Comparison of ENCODE assay signal across 16 cellular contexts in genomic region chr9:120032639-120033038, GRCh38.
DNase-seq lines count a peak whose midpoint lies in the region; ATAC-seq and TF ChIP-seq lines count a peak whose summit lies in the region.
"Had no signal": no experiment of that assay in that cellular context is flagged by ENCODE, and none has a peak within 500 bp of the region (broad histone marks: within the 10 kb centered on the region; RNA-seq: fewer than 3 reads in every experiment).

No MANE protein-coding gene starts in this region.

- TF ChIP-seq CTCF in GM23338 (conservative IDR thresholded peaks at IDR 0.05; ENCODE audit: low read depth in 2 of 2) (peak; percentile 69 to 78), neural crest cell (conservative IDR thresholded peaks at IDR 0.05) (peak; percentile 45)

- H3K36me3 Mint-ChIP-seq in GM23338 (ENCODE audit: low read depth) = no peaks in the 10 kb centered on the region
- no peaks in the 10 kb centered on the region for H3K36me3 Mint-ChIP-seq in neural crest cell (ENCODE audit: low read depth)

- peak; percentile 43; the same call in 2 of the 3 replicates for ATAC-seq in GM23338
- no peak for ATAC-seq in GM18870 (IDR thresholded peaks at IDR 0.05; ENCODE audit: unreplicated experiment)

- H3K27me3 Mint-ChIP-seq in GM23338 (ENCODE audit: insufficient read depth, low read depth, poor library complexity) (peaks cover 9% of the 10 kb centered on the region), neural crest cell (ENCODE audit: low read depth) (peaks cover 5% of the 10 kb centered on the region)

- no peaks in the 10 kb centered on the region for H3F3A ChIP-seq in GM23338 (replicated peaks; ENCODE audit: low read depth)

- H3K4me3 Mint-ChIP-seq in GM23338 (no peak overlapping the region), neural crest cell (no peak overlapping the region)

- peaks cover 2% of the 10 kb centered on the region; the same call in 1 of the 2 replicates for H3K4me1 ChIP-seq in GM23338 (ENCODE audit: insufficient read depth)
- H3K4me1 ChIP-seq: parathyroid adenoma, tibial artery had no signal

- no peak overlapping the region for H3K27ac ChIP-seq in GM23338 (ENCODE audit: low read depth)
- H3K27ac ChIP-seq: parathyroid adenoma, tibial artery had no signal

- H3K36me3 ChIP-seq in GM23338 (ENCODE audit: insufficient read depth) = no peaks in the 10 kb centered on the region
- H3K36me3 ChIP-seq: tibial artery had no signal

- H3K79me2 ChIP-seq in GM23338 (replicated peaks; ENCODE audit: insufficient read depth) = no peaks in the 10 kb centered on the region
- H3K79me2 ChIP-seq: parathyroid adenoma had no signal

- H3K27me3 ChIP-seq in GM23338 (ENCODE audit: insufficient read depth) = no peaks in the 10 kb centered on the region
- H3K27me3 ChIP-seq: tibial artery had no signal

- H3K4me2 ChIP-seq in GM23338 = no peak overlapping the region

- 0 out of 2 replicates have a peak, but pooled peaks cover 5% of the 10 kb centered on the region for H3K9me2 ChIP-seq in GM23338 (ENCODE audit: insufficient read depth)

- H3K9me3 Mint-ChIP-seq in GM23338 = no peaks in the 10 kb centered on the region; the same call in 1 of the 3 replicates
- H3K9me3 Mint-ChIP-seq in neural crest cell = no peaks in the 10 kb centered on the region

- H3K4me1 Mint-ChIP-seq in GM23338 (peaks cover 9% of the 10 kb centered on the region; the same call in 2 of the 3 replicates), neural crest cell (peaks cover 4% of the 10 kb centered on the region)

- DNase-seq in DMS53 (lab: John Stamatoyannopoulos, UW) (peak; percentile 45), DMS53 treated with DMSO at 0.1 percent for 48 hours (lab: John Stamatoyannopoulos, UW; ENCODE audit: unreplicated experiment) (no peak), GM23338 (ENCODE audit: low spot score) (peak; percentile 56), RPMI8226 (peak; percentile 9), neural crest cell (ENCODE audit: low read depth, low spot score) (no peak), COLO829 (ENCODE audit: low spot score) (no peak)
- no peak for DNase-seq in activated CD4-positive, alpha-beta T cell treated with anti-CD3 and anti-CD28 coated beads for 4 hours
- DNase-seq: activated T-cell treated with anti-CD3 and anti-CD28 coated beads for 4 hours, DMS79, GOT3, mesenchymal stem cell, NCI-H1092, NCI-H345, tibial artery had no signal

- H3K27ac Mint-ChIP-seq in GM23338 = no peak overlapping the region
- no peak overlapping the region for H3K27ac Mint-ChIP-seq in neural crest cell (ENCODE audit: unreplicated experiment)

- peak overlapping the region; percentile 14; the same call in 1 of the 2 replicates for H2AFZ ChIP-seq in GM23338
- H2AFZ ChIP-seq: parathyroid adenoma had no signal

- no peak overlapping the region for H3K4me3 ChIP-seq in GM23338
- H3K4me3 ChIP-seq: tibial artery had no signal

- no peaks in the 10 kb centered on the region for H4K20me1 ChIP-seq in GM23338 (replicated peaks; ENCODE audit: insufficient read depth)

TF ChIP-seq in GM23338, 12 proteins besides CTCF, POLR2A, EP300 and RAD21:
- no peak for TF ChIP-seq CREB1 (CRISPR knock-in tag; IDR thresholded peaks at IDR 0.05; ENCODE audit: low read depth)
- TF ChIP-seq STAT1 (IDR thresholded peaks at IDR 0.05; ENCODE audit: unreplicated experiment) = no peak
- no peak for TF ChIP-seq JUNB (IDR thresholded peaks at IDR 0.05; ENCODE audit: unreplicated experiment)

Comparison
In these comparisons a context has a peak if more than half of its experiments do, and no peak if none do; other contexts are left out.
1. DNase-seq: peak in DMS53 (single experiment), GM23338 (single experiment) and RPMI8226 (single experiment); none in DMS53 treated with DMSO at 0.1 percent for 48 hours (single experiment), neural crest cell (single experiment), activated CD4-positive, alpha-beta T cell treated with anti-CD3 and anti-CD28 coated beads for 4 hours (0 of 2) and COLO829 (single experiment).